15 cellular contexts compared by ENCODE assay signal in genomic region chr21:46618738-46619369, GRCh38. TPM values are rescaled to one million over a fixed set of nuclear protein-coding genes. Genes with fewer than 3 reads are reported as not detected.
"Had no signal": no experiment of that assay in that cellular context is flagged by ENCODE, and none has a peak within 500 bp of the region (broad histone marks: within the 10 kb centered on the region; RNA-seq: fewer than 3 reads in every experiment).

No MANE protein-coding gene starts in this region.

- H3K27ac ChIP-seq: thyroid gland had no signal

- H3K36me3 ChIP-seq: thyroid gland had no signal

- H3K27me3 ChIP-seq: thyroid gland had no signal

- DNase-seq: activated B cell treated with CpG ODN at 0.5 μM for 24 hours; activated CD4-positive, alpha-beta T cell treated with anti-CD3 and anti-CD28 coated beads for 48 hours; activated CD8-positive, alpha-beta memory T cell treated with anti-CD3 and anti-CD28 coated beads, Interleukin-2, amount 50 U/mL, for 48 hours; activated gamma-delta T cell treated with Interleukin-2 at 50 U/mL for 16 hours; activated naive CD8-positive, alpha-beta T cell treated with anti-CD3 and anti-CD28 coated beads for 36 hours; activated T-cell treated with anti-CD3 and anti-CD28 coated beads, Interleukin-2, amount 50 U/mL, for 72 hours; amygdala; effector memory CD4-positive, alpha-beta T cell; foreskin melanocyte; kidney glomerular epithelial cell; left ventricle myocardium superior; natural killer cell; posterior cingulate gyrus; stimulated activated CD4-positive, alpha-beta T cell treated with anti-CD3 and anti-CD28 coated beads, Interleukin-2, amount 100 ng/mL, for 48 hours; thyroid gland had no signal

- H3K4me3 ChIP-seq: thyroid gland had no signal

- H3K9me3 ChIP-seq: thyroid gland had no signal

RNA-seq across cellular contexts. Expression of gene S100B, which starts 14.0 kb away (rescaled TPM):
- total RNA-seq: activated B cell treated with CpG ODN at 0.5 μM for 24 hours had no signal
